ENCODE assay signal across 24 cellular contexts in genomic region chr20:40082436-40082835, GRCh38.
A peak's percentile ranks its signal among the peaks of the same experiment; 100 is the strongest.
DNase-seq lines count a peak whose midpoint lies in the region; ATAC-seq and FAIRE-seq lines count a peak whose summit lies in the region.
"Had no signal": no experiment of that assay in that cellular context is flagged by ENCODE, and none has a peak within 500 bp of the region (broad histone marks: within the 10 kb centered on the region; RNA-seq: fewer than 3 reads in every experiment).

No MANE protein-coding gene starts in this region.

- no peak for DNase-seq in GM18507 (ENCODE audit: extremely low spot score, insufficient read length, low read depth)
- peak; percentile 96 for DNase-seq in NCI-H2171 treated with DMSO at 0.1 percent for 48 hours (lab: John Stamatoyannopoulos, UW)
- DNase-seq in NCI-H1417 (lab: John Stamatoyannopoulos, UW), result no peak
- no peak for DNase-seq in frontal cortex (ENCODE audit: low spot score in 2 of 2)
- DNase-seq in NOMO-1 (lab: John Stamatoyannopoulos, UW; ENCODE audit: unreplicated experiment in 2 of 2), result no peak
- DNase-seq in 8988T, result no peak
- DNase-seq: ACHN; AML-193; BE2C; CD4-positive, alpha-beta T cell; CD8-positive, alpha-beta memory T cell; DMS 273 treated with DMSO at 0.1 percent for 48 hours; DMS79; EL; GDM1; GM23248; H7; HCEC 1CT had no signal

- ATAC-seq in GM18909 (IDR thresholded peaks at IDR 0.05; ENCODE audit: poor library complexity, unreplicated experiment) (peak; percentile 23), HG03097 (IDR thresholded peaks at IDR 0.05; ENCODE audit: low FRiP score, unreplicated experiment) (peak; percentile 12)
- ATAC-seq: A549, GM12878 had no signal

- FAIRE-seq in GM18507 (lab: Jason Lieb, UNC), result peak; percentile 9
- FAIRE-seq in frontal cortex (lab: Jason Lieb, UNC), result no peak
- FAIRE-seq: A549, D721Med, GM12878, H1 had no signal
